ENCODE assay signal across 1 cellular context in genomic region chr15:40441736-40442531, GRCh38.
TF ChIP-seq lines count a peak whose summit lies in the region.

No MANE protein-coding gene starts in this region.

TF ChIP-seq in K562, 482 proteins besides CTCF, POLR2A, EP300 and RAD21 (continues in another document):
- TF ChIP-seq KLF16 (IDR thresholded peaks at IDR 0.05) (no peak), GTF2A2 (tag; IDR thresholded peaks at IDR 0.05) (no peak), STAT5A (IDR thresholded peaks at IDR 0.05; ENCODE audit: borderline replicate concordance, low read length) (no peak), RBBP5 (IDR thresholded peaks at IDR 0.05; ENCODE audit: borderline replicate concordance, insufficient read depth, low read length, poor library complexity, severe bottlenecking) (peak; percentile 59), HES1 (IDR thresholded peaks at IDR 0.05; ENCODE audit: low read depth) (no peak), ATF6 (CRISPR knock-in tag; IDR thresholded peaks at IDR 0.05) (no peak), ZBTB40 (IDR thresholded peaks at IDR 0.05) (0 out of 2 replicates have a peak, but pooled peaks have one; percentile 25), ZBTB40 (CRISPR knock-in tag; IDR thresholded peaks at IDR 0.05) (no peak), SREBF1 (IDR thresholded peaks at IDR 0.05; ENCODE audit: borderline replicate concordance, low read depth, low read length) (no peak), ZNF395 (CRISPR knock-in tag; IDR thresholded peaks at IDR 0.05) (no peak), ZBTB7A (IDR thresholded peaks at IDR 0.05; ENCODE audit: borderline replicate concordance, control insufficient read depth, low read depth, low read length) (peak; percentile 77; the same call in 1 of the 2 replicates), ZNF316 (IDR thresholded peaks at IDR 0.05) (no peak), CHD4 (IDR thresholded peaks at IDR 0.05; ENCODE audit: insufficient read depth, insufficient replicate concordance, low read depth, low read length, poor library complexity, severe bottlenecking) (no peak), HBP1 (CRISPR knock-in tag; IDR thresholded peaks at IDR 0.05) (no peak), ATF4 (CRISPR knock-in tag; IDR thresholded peaks at IDR 0.05) (no peak), SREBF2 (CRISPR knock-in tag; IDR thresholded peaks at IDR 0.05) (no peak), PML (IDR thresholded peaks at IDR 0.05; ENCODE audit: low read length) (no peak), ZNF263 (CRISPR knock-in tag; IDR thresholded peaks at IDR 0.05; ENCODE audit: borderline replicate concordance) (no peak), CBX5 (IDR thresholded peaks at IDR 0.05; ENCODE audit: borderline replicate concordance, low read depth) (no peak), HEY1 (CRISPR knock-in tag; IDR thresholded peaks at IDR 0.05; ENCODE audit: borderline replicate concordance) (no peak), ZFX (CRISPR knock-in tag; IDR thresholded peaks at IDR 0.05) (peak; percentile 43), MAX (CRISPR knock-in tag; IDR thresholded peaks at IDR 0.05) (no peak), HMGN3 (IDR thresholded peaks at IDR 0.05; ENCODE audit: borderline replicate concordance, extremely low read depth, insufficient read length, low read depth, low read length) (peak; percentile 30), NR1H2 (CRISPR knock-in tag; IDR thresholded peaks at IDR 0.05) (no peak), ZNF224 (CRISPR knock-in tag; IDR thresholded peaks at IDR 0.05) (no peak), TRIM24 (IDR thresholded peaks at IDR 0.05) (no peak), VEZF1 (CRISPR knock-in tag; IDR thresholded peaks at IDR 0.05) (no peak), ZFP91 (CRISPR knock-in tag; IDR thresholded peaks at IDR 0.05) (no peak), HNRNPK (IDR thresholded peaks at IDR 0.05; ENCODE audit: low read depth, low read length, poor library complexity, severe bottlenecking) (no peak), FOXK2 (conservative IDR thresholded peaks at IDR 0.05 in 1 of 2, IDR thresholded peaks at IDR 0.05 in 1 of 2; ENCODE audit: low read depth in 2 of 2) (no peak), CTBP1 (IDR thresholded peaks at IDR 0.05; ENCODE audit: borderline replicate concordance) (peak; percentile 18; the same call in 1 of the 2 replicates), POLR2B (IDR thresholded peaks at IDR 0.05; ENCODE audit: low read depth, partially characterized antibody) (no peak), ID3 (CRISPR knock-in tag; IDR thresholded peaks at IDR 0.05) (no peak), ID3 (tag; IDR thresholded peaks at IDR 0.05) (no peak), MED1 (CRISPR knock-in tag; IDR thresholded peaks at IDR 0.05; ENCODE audit: borderline replicate concordance) (no peak), ZNF507 (tag; conservative IDR thresholded peaks at IDR 0.05) (no peak), L3MBTL2 (IDR thresholded peaks at IDR 0.05) (0 out of 2 replicates have a peak, but pooled peaks have one; percentile 14), PCBP1 (IDR thresholded peaks at IDR 0.05; ENCODE audit: low read depth, low read length, poor library complexity, severe bottlenecking) (peak; percentile 9), FOSL1 (tag; conservative IDR thresholded peaks at IDR 0.05) (0 out of 2 replicates have a peak, but pooled peaks have one; percentile 3), POLR3A (IDR thresholded peaks at IDR 0.05; ENCODE audit: borderline replicate concordance, extremely low read depth, insufficient read depth, insufficient read length) (no peak)
